In genomic region chr9:35827486-35827885, GRCh38 we compare ENCODE assay signal across 13 cellular contexts. TPM values are rescaled to one million over a fixed set of nuclear protein-coding genes. Genes with fewer than 3 reads are reported as not detected.
DNase-seq lines count a peak whose midpoint lies in the region; ATAC-seq and TF ChIP-seq lines count a peak whose summit lies in the region.
"Had no signal": no experiment of that assay in that cellular context is flagged by ENCODE, and none has a peak within 500 bp of the region (broad histone marks: within the 10 kb centered on the region; RNA-seq: fewer than 3 reads in every experiment).

No MANE protein-coding gene starts in this region.

- H3K36me3 Mint-ChIP-seq in activated T-cell treated with anti-CD3 and anti-CD28 coated beads, Interleukin-2, amount 50 U/mL, for 4 hours (ENCODE audit: insufficient read depth): no peaks in the 10 kb centered on the region
- no peaks in the 10 kb centered on the region for H3K36me3 Mint-ChIP-seq in activated T-helper 17 cell treated with anti-CD3 and anti-CD28 coated beads, Interleukin-2, amount 50 U/mL, for 72 hours (ENCODE audit: low read depth)
- H3K36me3 Mint-ChIP-seq: stimulated activated naive B cell treated with anti-CD40 and anti-IgM and Interleukin-4, amounts not matched to agents 10 μg/mL and 1 μg/mL and 100 μg/mL, for 72 hours had no signal

- no peaks in the 10 kb centered on the region for H3K27me3 Mint-ChIP-seq in activated T-cell treated with anti-CD3 and anti-CD28 coated beads, Interleukin-2, amount 50 U/mL, for 4 hours (ENCODE audit: low read depth)
- no peaks in the 10 kb centered on the region for H3K27me3 Mint-ChIP-seq in activated T-helper 17 cell treated with anti-CD3 and anti-CD28 coated beads, Interleukin-2, amount 50 U/mL, for 72 hours
- H3K27me3 Mint-ChIP-seq: stimulated activated naive B cell treated with anti-CD40 and anti-IgM and Interleukin-4, amounts not matched to agents 10 μg/mL and 1 μg/mL and 100 μg/mL, for 72 hours had no signal

- H3K4me3 Mint-ChIP-seq in activated T-cell treated with anti-CD3 and anti-CD28 coated beads, Interleukin-2, amount 50 U/mL, for 4 hours: peak overlapping the region; percentile 97
- peak overlapping the region; percentile 96 for H3K4me3 Mint-ChIP-seq in activated T-helper 17 cell treated with anti-CD3 and anti-CD28 coated beads, Interleukin-2, amount 50 U/mL, for 72 hours

- no peak overlapping the region for H3K4me3 ChIP-seq in fibroblast of villous mesenchyme (ENCODE audit: low read depth, low read length)
- H3K4me3 ChIP-seq: Peyer's patch had no signal

- ATAC-seq in activated T-cell treated with anti-CD3 and anti-CD28 coated beads, Interleukin-2, amount 50 U/mL, for 4 hours: no peak
- ATAC-seq in activated T-helper 17 cell treated with anti-CD3 and anti-CD28 coated beads, Interleukin-2, amount 50 U/mL, for 72 hours (replicated peaks): no peak
- ATAC-seq in GM19463 (IDR thresholded peaks at IDR 0.05; ENCODE audit: unreplicated experiment) (no peak), GM19328 (IDR thresholded peaks at IDR 0.05; ENCODE audit: unreplicated experiment) (no peak)
- ATAC-seq: stimulated activated naive B cell treated with anti-CD40 and anti-IgM and Interleukin-4, amounts not matched to agents 10 μg/mL and 1 μg/mL and 100 μg/mL, for 72 hours had no signal

- no peak for DNase-seq in activated T-cell treated with anti-CD3 and anti-CD28 coated beads, Interleukin-2, amount 50 U/mL, for 4 hours
- DNase-seq in activated T-cell treated with anti-CD3 and anti-CD28 coated beads, Interleukin-2, amount 50 U/mL, for 1 hour: no peak
- DNase-seq in fibroblast of villous mesenchyme (ENCODE audit: low read depth) (peak; percentile 70), stromal cell of bone marrow (ENCODE audit: low read depth) (peak; percentile 74), islet precursor cell (no peak)
- DNase-seq: endodermal cell; H9; NCI-H2107; Peyer's patch; stimulated activated naive B cell treated with anti-CD40 and anti-IgM and Interleukin-4, amounts not matched to agents 10 μg/mL and 1 μg/mL and 100 μg/mL, for 72 hours had no signal

- TF ChIP-seq CTCF in fibroblast of villous mesenchyme (IDR thresholded peaks at IDR 0.05; ENCODE audit: insufficient read depth, low read depth, low read length): no peak

- H3K9me3 Mint-ChIP-seq in activated T-cell treated with anti-CD3 and anti-CD28 coated beads, Interleukin-2, amount 50 U/mL, for 4 hours: no peaks in the 10 kb centered on the region
- no peaks in the 10 kb centered on the region for H3K9me3 Mint-ChIP-seq in activated T-helper 17 cell treated with anti-CD3 and anti-CD28 coated beads, Interleukin-2, amount 50 U/mL, for 72 hours
- H3K9me3 Mint-ChIP-seq: endodermal cell; H9; stimulated activated naive B cell treated with anti-CD40 and anti-IgM and Interleukin-4, amounts not matched to agents 10 μg/mL and 1 μg/mL and 100 μg/mL, for 72 hours had no signal

- peak overlapping the region; percentile 96 for H3K27ac Mint-ChIP-seq in activated T-helper 17 cell treated with anti-CD3 and anti-CD28 coated beads, Interleukin-2, amount 50 U/mL, for 72 hours
- H3K27ac Mint-ChIP-seq: endodermal cell had no signal

- H3K4me1 Mint-ChIP-seq in activated T-cell treated with anti-CD3 and anti-CD28 coated beads, Interleukin-2, amount 50 U/mL, for 4 hours (ENCODE audit: low read depth): peaks cover 28% of the 10 kb centered on the region
- H3K4me1 Mint-ChIP-seq in activated T-helper 17 cell treated with anti-CD3 and anti-CD28 coated beads, Interleukin-2, amount 50 U/mL, for 72 hours: peaks cover 17% of the 10 kb centered on the region

RNA-seq across cellular contexts. Expression of gene FAM221B, which starts 1.0 kb away (rescaled TPM):
- not detected for total RNA-seq in activated T-cell treated with anti-CD3 and anti-CD28 coated beads, Interleukin-2, amount 50 U/mL, for 4 hours
- not detected for total RNA-seq in activated T-helper 17 cell treated with anti-CD3 and anti-CD28 coated beads, Interleukin-2, amount 50 U/mL, for 72 hours
- total RNA-seq in fibroblast of villous mesenchyme: not detected in 2 replicates
- total RNA-seq: H9, Peyer's patch had no signal

RNA-seq across cellular contexts. Expression of gene TMEM8B, which starts 1.5 kb away (rescaled TPM):
- total RNA-seq in activated T-cell treated with anti-CD3 and anti-CD28 coated beads, Interleukin-2, amount 50 U/mL, for 4 hours: 1 to 10 TPM; 1.5 to 1.9 (median 1.8) TPM
- total RNA-seq in activated T-helper 17 cell treated with anti-CD3 and anti-CD28 coated beads, Interleukin-2, amount 50 U/mL, for 72 hours: 1 to 10 TPM; 2.4 to 6.8 TPM
- total RNA-seq in fibroblast of villous mesenchyme: 0.86 and 1.9 TPM in 2 replicates

RNA-seq across cellular contexts. Expression of gene HINT2, which starts 12.6 kb away (rescaled TPM):
- total RNA-seq in activated T-cell treated with anti-CD3 and anti-CD28 coated beads, Interleukin-2, amount 50 U/mL, for 4 hours: 10 to 100 TPM; 28.7 to 31.9 (median 30.0) TPM
- total RNA-seq in activated T-helper 17 cell treated with anti-CD3 and anti-CD28 coated beads, Interleukin-2, amount 50 U/mL, for 72 hours: 10 to 100 TPM; 27.7 to 38.0 TPM
- total RNA-seq in fibroblast of villous mesenchyme: 13.8 and 27.4 TPM in 2 replicates

RNA-seq across cellular contexts. Expression of gene SPAG8, which starts 15.4 kb away (rescaled TPM):
- under 1 TPM; 0.27 to 0.48 (median 0.40) TPM for total RNA-seq in activated T-cell treated with anti-CD3 and anti-CD28 coated beads, Interleukin-2, amount 50 U/mL, for 4 hours
- under 1 TPM; 0.43 to 0.58 TPM for total RNA-seq in activated T-helper 17 cell treated with anti-CD3 and anti-CD28 coated beads, Interleukin-2, amount 50 U/mL, for 72 hours
- total RNA-seq in fibroblast of villous mesenchyme: 0.32 and 0.86 TPM in 2 replicates

RNA-seq across cellular contexts. Expression of gene NPR2, which starts 36.1 kb away (rescaled TPM):
- 1 to 10 TPM; 4.4 to 5.3 (median 5.2) TPM for total RNA-seq in activated T-cell treated with anti-CD3 and anti-CD28 coated beads, Interleukin-2, amount 50 U/mL, for 4 hours
- 10 to 100 TPM; 11.1 to 11.6 TPM for total RNA-seq in activated T-helper 17 cell treated with anti-CD3 and anti-CD28 coated beads, Interleukin-2, amount 50 U/mL, for 72 hours
- total RNA-seq in fibroblast of villous mesenchyme: 16.4 and 19.9 TPM in 2 replicates

Comparison
In these comparisons a context has a peak if more than half of its experiments do, and no peak if none do; other contexts are left out.
1. DNase-seq: peak in fibroblast of villous mesenchyme (single experiment) and stromal cell of bone marrow (single experiment); none in activated T-cell treated with anti-CD3 and anti-CD28 coated beads, Interleukin-2, amount 50 U/mL, for 4 hours (single experiment), activated T-cell treated with anti-CD3 and anti-CD28 coated beads, Interleukin-2, amount 50 U/mL, for 1 hour (single experiment) and islet precursor cell (single experiment).